Comparison of ENCODE assay signal across 25 cellular contexts in the genomic region with DNA sequence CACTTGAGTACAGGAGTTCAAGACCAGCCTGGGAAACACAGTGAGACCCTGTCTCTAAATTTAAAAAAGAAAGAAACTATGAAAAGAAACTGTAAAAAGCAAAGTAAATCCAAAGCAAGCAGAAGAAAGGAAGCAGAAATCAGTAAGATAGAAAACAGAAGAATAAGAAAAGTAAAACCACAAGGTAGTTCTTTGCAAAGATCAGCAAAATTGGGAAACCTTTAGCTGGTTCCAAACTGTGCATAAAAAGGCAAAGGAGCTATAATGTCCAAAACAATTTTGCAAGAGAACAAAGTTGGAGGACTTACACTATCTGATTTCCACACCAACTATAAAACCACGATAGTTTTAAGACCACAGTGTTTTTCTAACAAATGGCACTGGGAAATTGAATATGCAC.
"Had no signal": no experiment of that assay in that cellular context is flagged by ENCODE, and none has a peak within 500 bp of the region (broad histone marks: within the 10 kb centered on the region; RNA-seq: fewer than 3 reads in every experiment).

No MANE protein-coding gene starts in this region.

- H3K36me3 ChIP-seq: prostate gland had no signal

- H3K4me3 Mint-ChIP-seq: mesothelial cell of epicardium; naive thymus-derived CD4-positive, alpha-beta T cell; nephron; stimulated activated memory B cell treated with anti-CD40 and anti-IgM and Interleukin-4, amounts not matched to agents 10 μg/mL and 1 μg/mL and 100 μg/mL, for 72 hours; type B pancreatic cell had no signal

- DNase-seq: dermis blood vessel endothelial cell; effector memory CD4-positive, alpha-beta T cell; heart left ventricle; hippocampal formation; left cardiac atrium; left lung; mesenchymal stem cell; naive thymus-derived CD4-positive, alpha-beta T cell; nucleus accumbens; sigmoid colon; spleen; stimulated activated CD4-positive, alpha-beta T cell treated with anti-CD3 and anti-CD28 coated beads, Interleukin-4, amount 100 ng/mL, for 4 hours; stimulated activated naive CD8-positive, alpha-beta T cell treated with anti-CD3 and anti-CD28 coated beads, Interleukin-15, Interleukin-2, amounts not matched to agents 100 U/mL and 50 U/mL, for 24 hours; substantia nigra; testis; tibial artery had no signal

- H3K4me1 ChIP-seq: esophagus muscularis mucosa, heart left ventricle, left lung, prostate gland, right atrium auricular region, sigmoid colon, spleen, testis, tibial artery had no signal

- H3K27ac Mint-ChIP-seq: mesothelial cell of epicardium; naive thymus-derived CD4-positive, alpha-beta T cell; nephron; stimulated activated memory B cell treated with anti-CD40 and anti-IgM and Interleukin-4, amounts not matched to agents 10 μg/mL and 1 μg/mL and 100 μg/mL, for 72 hours; type B pancreatic cell had no signal

- H3K4me1 Mint-ChIP-seq: nephron; stimulated activated memory B cell treated with anti-CD40 and anti-IgM and Interleukin-4, amounts not matched to agents 10 μg/mL and 1 μg/mL and 100 μg/mL, for 72 hours had no signal

- H3K27me3 Mint-ChIP-seq: naive thymus-derived CD4-positive, alpha-beta T cell; stimulated activated memory B cell treated with anti-CD40 and anti-IgM and Interleukin-4, amounts not matched to agents 10 μg/mL and 1 μg/mL and 100 μg/mL, for 72 hours; type B pancreatic cell had no signal

- H3K4me3 ChIP-seq: coronary artery, esophagus muscularis mucosa, heart left ventricle, left lung, prostate gland, right atrium auricular region, sigmoid colon, skin epidermis, spleen, testis, tibial artery had no signal

- H3K27me3 ChIP-seq: esophagus muscularis mucosa, heart left ventricle, left lung, right atrium auricular region, sigmoid colon, spleen, testis, tibial artery had no signal

- ATAC-seq: heart left ventricle; left cardiac atrium; left lung; naive thymus-derived CD4-positive, alpha-beta T cell; stimulated activated memory B cell treated with anti-CD40 and anti-IgM and Interleukin-4, amounts not matched to agents 10 μg/mL and 1 μg/mL and 100 μg/mL, for 72 hours; stimulated activated naive CD8-positive, alpha-beta T cell treated with anti-CD3 and anti-CD28 coated beads, Interleukin-15, Interleukin-2, amounts not matched to agents 100 U/mL and 50 U/mL, for 24 hours had no signal

- H3K27ac ChIP-seq: coronary artery, esophagus muscularis mucosa, heart left ventricle, left lung, prostate gland, right atrium auricular region, sigmoid colon, skin epidermis, spleen, testis, tibial artery had no signal

- H3K9me3 ChIP-seq: esophagus muscularis mucosa, left lung, prostate gland, right atrium auricular region, sigmoid colon, testis had no signal
